Comparison of ENCODE assay signal across 8 cellular contexts in the genomic region with DNA sequence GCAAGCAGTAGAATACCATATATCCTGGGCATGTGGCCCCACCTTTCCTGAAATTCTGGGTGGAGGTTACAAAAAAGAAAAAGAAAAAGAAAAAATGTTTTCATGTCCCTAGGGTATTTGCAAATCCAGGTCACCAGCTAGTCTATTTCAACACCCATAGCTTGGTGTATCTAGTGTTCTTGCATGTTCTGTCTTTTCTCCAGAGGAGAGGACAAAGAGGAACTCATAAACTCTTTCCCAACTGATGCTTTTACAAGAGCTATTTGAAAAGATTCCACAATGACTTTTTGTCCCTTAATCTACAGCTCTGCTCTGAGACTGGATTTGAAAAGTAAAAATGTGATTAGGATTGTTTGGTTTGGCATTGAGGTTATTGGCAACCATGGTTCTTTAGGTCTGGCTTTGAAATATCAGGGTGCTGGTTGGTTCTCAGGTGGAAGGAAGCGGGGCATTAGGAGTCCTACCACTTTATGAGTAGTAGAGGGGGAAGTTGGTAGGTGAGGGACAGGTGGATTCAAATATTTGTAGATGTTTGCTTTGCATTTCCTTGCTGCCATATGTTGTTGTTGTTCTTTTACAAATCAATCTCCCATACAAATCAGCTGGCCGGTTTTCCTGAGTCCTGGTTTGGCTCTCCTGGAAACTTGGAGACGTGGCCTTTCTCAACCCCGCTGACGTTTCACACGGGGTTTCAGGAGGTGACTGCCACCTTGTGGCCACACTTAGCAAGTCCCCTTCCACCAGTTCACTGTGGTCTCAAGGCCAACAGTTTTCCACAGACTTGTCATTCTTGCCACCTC.
DNase-seq lines count a peak whose midpoint lies in the region; ATAC-seq and TF ChIP-seq lines count a peak whose summit lies in the region.

No MANE protein-coding gene starts in this region.

- H3K9me3 ChIP-seq in Caco-2: no peaks in the 10 kb centered on the region
- no peaks in the 10 kb centered on the region for H3K9me3 ChIP-seq in psoas muscle

- H3K27me3 Mint-ChIP-seq in Caco-2 (ENCODE audit: insufficient read depth, unreplicated experiment): no peaks in the 10 kb centered on the region

- peak overlapping the region; percentile 48 for H3K27ac Mint-ChIP-seq in Caco-2 (ENCODE audit: unreplicated experiment)
- H3K27ac Mint-ChIP-seq in activated naive CD4-positive, alpha-beta T cell treated with anti-CD3 and anti-CD28 coated beads, Interleukin-2, amount 50 U/mL, for 72 hours: no peak overlapping the region

- peaks cover 6% of the 10 kb centered on the region for H3K4me1 Mint-ChIP-seq in Caco-2 (ENCODE audit: low read depth, unreplicated experiment)

- peaks cover 13% of the 10 kb centered on the region; the same call in 1 of the 2 replicates for H3K4me1 ChIP-seq in Caco-2
- peaks cover 4% of the 10 kb centered on the region for H3K4me1 ChIP-seq in psoas muscle

- peaks cover 6% of the 10 kb centered on the region for H3K36me3 Mint-ChIP-seq in Caco-2 (ENCODE audit: insufficient read depth, unreplicated experiment)
- no peaks in the 10 kb centered on the region for H3K36me3 Mint-ChIP-seq in activated naive CD4-positive, alpha-beta T cell treated with anti-CD3 and anti-CD28 coated beads, Interleukin-2, amount 50 U/mL, for 72 hours

- no TSS peak for BruUV-seq in Caco-2 (replicated peaks; lab: Mats Ljungman, UMichigan)

- no peaks in the 10 kb centered on the region for H3K27me3 ChIP-seq in Caco-2 (replicated peaks; ENCODE audit: control insufficient read depth, insufficient read depth, low read length)
- no peaks in the 10 kb centered on the region for H3K27me3 ChIP-seq in psoas muscle (ENCODE audit: insufficient read depth in 3 of 3, low read length in 2 of 3)

- H3K27ac ChIP-seq in psoas muscle: no peak overlapping the region

- peak; percentile 85 for ATAC-seq in GM21528 (IDR thresholded peaks at IDR 0.05; ENCODE audit: low FRiP score, unreplicated experiment)
- peak; percentile 88 to 90 for ATAC-seq in activated naive CD4-positive, alpha-beta T cell treated with anti-CD3 and anti-CD28 coated beads, Interleukin-2, amount 50 U/mL, for 72 hours
- peak; percentile 92 to 95 (median 92) for ATAC-seq in psoas muscle

- intact Hi-C loops in Caco-2 (cut with micrococcal nuclease; ENCODE audit: unreplicated experiment): loop anchor here (1.0 kb wide), 3 partner anchors 50 to 290 kb away; no protein-coding TSS in a partner anchor
- intact Hi-C loops in cardiac septum (cut with DNase I): loop anchor here (1.0 kb wide), 2 partner anchors 127 to 167 kb away; partner anchors contain the start of gene KIAA0040
- intact Hi-C loops in psoas muscle (cut with DNase I): loop anchor here (1.0 to 2.0 kb wide), 2 partner anchors 164 to 165 kb away; no protein-coding TSS in a partner anchor

- CTCF ChIA-PET in Caco-2 (lab: Charles Lee): interaction anchor here (0.7 to 5.2 kb wide), 5 partner anchors 32 to 194 kb away, joined by 3 to 49 read pairs (median 4); no protein-coding TSS in a partner anchor

- H3K4me3 Mint-ChIP-seq in Caco-2 (ENCODE audit: unreplicated experiment): no peak overlapping the region

- peak; percentile 80 to 86 for TF ChIP-seq CTCF in Caco-2 (IDR thresholded peaks at IDR 0.05; ENCODE audit: insufficient read depth in 1 of 2, low read depth in 1 of 2, low read length in 1 of 2, severe bottlenecking in 1 of 2, unreplicated experiment in 1 of 2)
- TF ChIP-seq CTCF in LNCAP (IDR thresholded peaks at IDR 0.05): peak; percentile 93
- peak; percentile 95 for TF ChIP-seq CTCF in psoas muscle (IDR thresholded peaks at IDR 0.05)

- 15 to 18% (median 17%) methylated on average over 6 of the region's 6 CpGs for WGBS in psoas muscle, 3 donors

- H3K4me3 ChIP-seq in Caco-2 (ENCODE audit: low read depth, low read length) (no peak overlapping the region), psoas muscle (no peak overlapping the region)

- H3K9me3 Mint-ChIP-seq in Caco-2 (ENCODE audit: unreplicated experiment): no peaks in the 10 kb centered on the region
- H3K9me3 Mint-ChIP-seq in activated naive CD4-positive, alpha-beta T cell treated with anti-CD3 and anti-CD28 coated beads, Interleukin-2, amount 50 U/mL, for 72 hours: no peaks in the 10 kb centered on the region

- DNase-seq in Caco-2 (peak; percentile 75 to 79), SKM-1 (lab: John Stamatoyannopoulos, UW; ENCODE audit: unreplicated experiment) (peak; percentile 84), cardiac septum (ENCODE audit: low spot score) (peak; percentile 89), psoas muscle (peak; percentile 75 to 87), ureter (ENCODE audit: low spot score) (peak; percentile 76)
- peak; percentile 60 to 63 for DNase-seq in activated naive CD4-positive, alpha-beta T cell treated with anti-CD3 and anti-CD28 coated beads, Interleukin-2, amount 50 U/mL, for 72 hours (ENCODE audit: low spot score in 2 of 2)

- POLR2A ChIA-PET in Caco-2 (lab: Charles Lee): no interaction called here

- H3K36me3 ChIP-seq in Caco-2 (ENCODE audit: control insufficient read depth, insufficient read depth, low read length) (no peaks in the 10 kb centered on the region), psoas muscle (ENCODE audit: insufficient read depth in 1 of 2, low read depth in 1 of 2) (no peaks in the 10 kb centered on the region)
